8 cellular contexts compared by ENCODE assay signal in the genomic region with DNA sequence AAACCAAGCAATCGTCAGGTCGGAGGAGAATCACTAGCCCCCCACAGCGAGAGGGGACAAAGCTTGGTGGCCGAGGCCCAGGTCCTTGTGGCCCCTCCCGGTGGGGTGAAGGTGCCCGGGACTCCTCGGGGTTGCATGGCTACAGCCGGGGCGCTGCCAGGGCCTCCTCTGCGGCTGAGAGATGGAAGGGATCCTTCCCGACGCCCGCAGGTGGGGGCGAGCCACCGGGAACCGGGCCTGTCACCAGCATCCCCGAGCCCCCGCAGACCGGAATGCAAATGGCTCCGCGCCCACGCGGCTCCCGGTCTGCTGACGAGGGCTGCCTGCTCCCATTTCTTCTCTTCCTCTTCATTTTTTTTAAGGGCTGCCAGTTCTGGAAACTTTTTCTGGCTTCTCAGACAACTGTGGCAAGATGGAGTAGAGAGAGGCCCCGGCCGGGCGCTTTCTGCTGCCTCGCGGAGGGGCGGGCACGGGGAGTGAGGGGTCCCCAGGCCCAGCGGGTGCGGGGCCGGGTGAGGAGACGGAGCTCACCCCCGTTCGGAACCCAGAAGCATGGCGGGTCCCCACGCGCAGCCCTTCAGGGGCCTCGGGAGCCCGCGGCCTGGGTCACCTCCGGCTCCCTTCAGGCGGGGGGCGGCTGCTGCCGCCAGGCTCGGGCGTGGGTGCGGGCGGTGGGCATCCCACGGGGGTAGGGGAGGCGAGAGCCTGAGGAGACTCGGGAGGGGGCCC. TPM values are rescaled to one million over a fixed set of nuclear protein-coding genes. Genes with fewer than 3 reads are reported as not detected.
DNase-seq lines count a peak whose midpoint lies in the region; ATAC-seq and TF ChIP-seq lines count a peak whose summit lies in the region.

No MANE protein-coding gene starts in this region.

- ATAC-seq in GM21381 (IDR thresholded peaks at IDR 0.05; ENCODE audit: unreplicated experiment) (peak; percentile 11), HG03457 (IDR thresholded peaks at IDR 0.05; ENCODE audit: unreplicated experiment) (no peak), HG03378 (IDR thresholded peaks at IDR 0.05; ENCODE audit: unreplicated experiment) (no peak)
- ATAC-seq in natural killer cell treated with Interleukin-12 subunit alpha and Interleukin-12 subunit beta and Interleukin-15 and Interleukin-18, amount 100 ng/mL, for 72 hours, result no peak

- peaks cover 16% of the 10 kb centered on the region for H3K27me3 Mint-ChIP-seq in endothelial cell (ENCODE audit: unreplicated experiment)
- H3K27me3 Mint-ChIP-seq in natural killer cell treated with Interleukin-12 subunit alpha and Interleukin-12 subunit beta and Interleukin-15 and Interleukin-18, amount 100 ng/mL, for 72 hours, result no peaks in the 10 kb centered on the region

- H3K36me3 Mint-ChIP-seq in endothelial cell (ENCODE audit: low read depth, unreplicated experiment), result peaks cover 8% of the 10 kb centered on the region
- H3K36me3 Mint-ChIP-seq in natural killer cell treated with Interleukin-12 subunit alpha and Interleukin-12 subunit beta and Interleukin-15 and Interleukin-18, amount 100 ng/mL, for 72 hours, result no peaks in the 10 kb centered on the region

- H3K4me1 ChIP-seq in ACC112 (ENCODE audit: control insufficient read depth, insufficient read depth, low read length, unreplicated experiment), result peaks cover 10% of the 10 kb centered on the region

- peak overlapping the region; percentile 87 for H3K4me3 Mint-ChIP-seq in endothelial cell (ENCODE audit: unreplicated experiment)
- peak overlapping the region; percentile 57 for H3K4me3 Mint-ChIP-seq in natural killer cell treated with Interleukin-12 subunit alpha and Interleukin-12 subunit beta and Interleukin-15 and Interleukin-18, amount 100 ng/mL, for 72 hours

- peak overlapping the region; percentile 67 for H2AFZ ChIP-seq in ACC112 (ENCODE audit: low read length, unreplicated experiment)

- no peaks in the 10 kb centered on the region for H3K27me3 ChIP-seq in ACC112 (ENCODE audit: insufficient read depth, low read length)

- H3K36me3 ChIP-seq in ACC112 (ENCODE audit: insufficient read depth, low read length), result peaks cover 3% of the 10 kb centered on the region; the same call in 1 of the 2 replicates

- H3K9me3 Mint-ChIP-seq in endothelial cell (ENCODE audit: unreplicated experiment), result no peaks in the 10 kb centered on the region
- no peaks in the 10 kb centered on the region for H3K9me3 Mint-ChIP-seq in natural killer cell treated with Interleukin-12 subunit alpha and Interleukin-12 subunit beta and Interleukin-15 and Interleukin-18, amount 100 ng/mL, for 72 hours

- no peak for TF ChIP-seq CTCF in RWPE1 (conservative IDR thresholded peaks at IDR 0.05; ENCODE audit: low read depth)
- no peak for TF ChIP-seq CTCF in endothelial cell (IDR thresholded peaks at IDR 0.05; ENCODE audit: unreplicated experiment)

- H3K27ac ChIP-seq in ACC112 (ENCODE audit: low read depth, low read length) (peak overlapping the region; percentile 39), RWPE1 (peak overlapping the region; percentile 81)

- DNase-seq in RWPE1 (ENCODE audit: low spot score), result no peak
- no peak for DNase-seq in endothelial cell (ENCODE audit: low spot score)
- DNase-seq in natural killer cell treated with Interleukin-12 subunit alpha and Interleukin-12 subunit beta and Interleukin-15 and Interleukin-18, amount 100 ng/mL, for 72 hours (ENCODE audit: low spot score), result peak; percentile 62
- DNase-seq in COLO668 (lab: John Stamatoyannopoulos, UW; ENCODE audit: unreplicated experiment), result no peak

- POLR2A ChIA-PET in RWPE1 (lab: Yijun Ruan, JAX; ENCODE audit: low non-redundant PET), result no interaction called here

- CTCF ChIA-PET in RWPE1 (lab: Yijun Ruan, JAX), result interaction anchor here (0.6 to 3.4 kb wide), 4 partner anchors 17 to 753 kb away, joined by 3 to 32 read pairs (median 4); a partner anchor contains a TSS

- no peaks in the 10 kb centered on the region for H3K79me2 ChIP-seq in ACC112 (ENCODE audit: control insufficient read depth, insufficient read depth, low read length, unreplicated experiment)

- peak overlapping the region; percentile 81 for H3K27ac Mint-ChIP-seq in endothelial cell (ENCODE audit: unreplicated experiment)
- H3K27ac Mint-ChIP-seq in natural killer cell treated with Interleukin-12 subunit alpha and Interleukin-12 subunit beta and Interleukin-15 and Interleukin-18, amount 100 ng/mL, for 72 hours, result peak overlapping the region; percentile 41 to 42

- peak overlapping the region; percentile 76 for H3K4me3 ChIP-seq in ACC112 (ENCODE audit: low read depth, low read length)

- peaks cover 5% of the 10 kb centered on the region for H3K4me1 Mint-ChIP-seq in endothelial cell (ENCODE audit: unreplicated experiment)
- H3K4me1 Mint-ChIP-seq in natural killer cell treated with Interleukin-12 subunit alpha and Interleukin-12 subunit beta and Interleukin-15 and Interleukin-18, amount 100 ng/mL, for 72 hours (ENCODE audit: low read depth in 2 of 2), result peaks cover 5 to 7% of the 10 kb centered on the region in 2 donors

RNA-seq across cellular contexts. Expression of a gene that starts 27.5 kb away (rescaled TPM):
- 2.9 TPM for total RNA-seq in endothelial cell (ENCODE audit: unreplicated experiment)
- 1 to 10 TPM; 2.1 to 3.7 TPM for total RNA-seq in natural killer cell treated with Interleukin-12 subunit alpha and Interleukin-12 subunit beta and Interleukin-15 and Interleukin-18, amount 100 ng/mL, for 72 hours

RNA-seq across cellular contexts. Expression of a gene that starts 33.5 kb away (rescaled TPM):
- 3.5 TPM for total RNA-seq in endothelial cell (ENCODE audit: unreplicated experiment)
- 1 to 10 TPM; 1.4 to 1.5 TPM for total RNA-seq in natural killer cell treated with Interleukin-12 subunit alpha and Interleukin-12 subunit beta and Interleukin-15 and Interleukin-18, amount 100 ng/mL, for 72 hours

RNA-seq across cellular contexts. Expression of a gene that starts 59.8 kb away (rescaled TPM):
- 61.0 TPM for total RNA-seq in endothelial cell (ENCODE audit: unreplicated experiment)
- 10 to 100 TPM; 78.1 to 82.8 TPM for total RNA-seq in natural killer cell treated with Interleukin-12 subunit alpha and Interleukin-12 subunit beta and Interleukin-15 and Interleukin-18, amount 100 ng/mL, for 72 hours
